Comparison of ENCODE assay signal across 37 cellular contexts in genomic region chr4:187192266-187192665, GRCh38.
DNase-seq lines count a peak whose midpoint lies in the region; ATAC-seq, FAIRE-seq and TF ChIP-seq lines count a peak whose summit lies in the region.
"Had no signal": no experiment of that assay in that cellular context is flagged by ENCODE, and none has a peak within 500 bp of the region (broad histone marks: within the 10 kb centered on the region; RNA-seq: fewer than 3 reads in every experiment).

No MANE protein-coding gene starts in this region.

- H3K9me3 ChIP-seq in mesenchymal stem cell (ENCODE audit: control insufficient read depth, low read length) (no peaks in the 10 kb centered on the region), neural progenitor cell (ENCODE audit: low read depth) (no peaks in the 10 kb centered on the region), trophoblast cell (ENCODE audit: insufficient read depth, low read depth, low read length) (peaks cover 3% of the 10 kb centered on the region)
- H3K9me3 ChIP-seq: A549; BE2C; BLaER1; BLaER1 treated with 17β-estradiol and CSF1 and Interleukin-3, amounts not matched to agents 10 nM and 100 nM; Caco-2 had no signal

- DNase-seq in bronchial epithelial cell (ENCODE audit: low read depth) (no peak), mesenchymal stem cell (no peak), neural progenitor cell (ENCODE audit: low spot score) (no peak), trophoblast cell (peak; percentile 52 to 63), NK-92 (lab: John Stamatoyannopoulos, UW; ENCODE audit: unreplicated experiment) (no peak), DMS153 treated with DMSO at 0.1 percent for 48 hours (lab: John Stamatoyannopoulos, UW; ENCODE audit: unreplicated experiment) (no peak), KG1 (lab: John Stamatoyannopoulos, UW) (no peak)
- DNase-seq in stimulated activated naive CD8-positive, alpha-beta T cell treated with anti-CD3 and anti-CD28 coated beads, Interleukin-15, amount 100 ng/mL, for 72 hours = no peak
- DNase-seq: 8988T; ACHN; AML-193; BE2C; C1 segment of cervical spinal cord; Caco-2; Calu3; CD4-positive, alpha-beta memory T cell; CD4-positive, alpha-beta T cell; CD4-positive, CD25-positive, alpha-beta regulatory T cell; CD8-positive, alpha-beta memory T cell; CD8-positive, alpha-beta T cell; COR-L47; DMS 273 treated with DMSO at 0.1 percent for 48 hours; DMS153; DMS53; DMS79; DMS79 treated with DMSO at 0.1 percent for 48 hours; DND-41; EL had no signal

- H3K79me1 ChIP-seq in mesenchymal stem cell (replicated peaks; ENCODE audit: low read length, poor library complexity, severe bottlenecking) (no peaks in the 10 kb centered on the region), trophoblast cell (ENCODE audit: low read length) (no peaks in the 10 kb centered on the region)

- H2AFZ ChIP-seq in mesenchymal stem cell (ENCODE audit: low read depth, low read length) = no peak overlapping the region
- no peak overlapping the region for H2AFZ ChIP-seq in neural progenitor cell (replicated peaks)
- H2AFZ ChIP-seq in trophoblast cell (ENCODE audit: insufficient read depth, low read length, poor library complexity) = no peak overlapping the region

- H3K27ac Mint-ChIP-seq in neural progenitor cell = peak overlapping the region; percentile 31
- no peak overlapping the region for H3K27ac Mint-ChIP-seq in stimulated activated naive CD8-positive, alpha-beta T cell treated with anti-CD3 and anti-CD28 coated beads, Interleukin-15, amount 100 ng/mL, for 72 hours
- H3K27ac Mint-ChIP-seq: B cell; CD4-positive, alpha-beta T cell; CD4-positive, CD25-positive, alpha-beta regulatory T cell; CD8-positive, alpha-beta memory T cell; CD8-positive, alpha-beta T cell had no signal

- H3K18ac ChIP-seq in mesenchymal stem cell (ENCODE audit: low read depth in 1 of 2, low read length in 2 of 2) (no peak overlapping the region), trophoblast cell (ENCODE audit: low read length) (no peak overlapping the region)

- no peaks in the 10 kb centered on the region for H3K9me3 Mint-ChIP-seq in neural progenitor cell
- peaks cover 14 to 28% of the 10 kb centered on the region in 2 donors for H3K9me3 Mint-ChIP-seq in stimulated activated naive CD8-positive, alpha-beta T cell treated with anti-CD3 and anti-CD28 coated beads, Interleukin-15, amount 100 ng/mL, for 72 hours

- no peak overlapping the region for H3K23ac ChIP-seq in mesenchymal stem cell (ENCODE audit: low read length in 2 of 2)
- H3K23ac ChIP-seq in trophoblast cell (ENCODE audit: low read length) = no peak overlapping the region

- H3K4me3 ChIP-seq in bronchial epithelial cell (ENCODE audit: low read depth, low read length) (no peak overlapping the region), mesenchymal stem cell (ENCODE audit: insufficient read depth in 1 of 2, low read depth in 1 of 2, low read length in 2 of 2) (no peak overlapping the region), neural progenitor cell (no peak overlapping the region), trophoblast cell (ENCODE audit: low read depth, low read length) (no peak overlapping the region)
- H3K4me3 ChIP-seq: A549; BLaER1; BLaER1 treated with 17β-estradiol and CSF1 and Interleukin-3, amounts not matched to agents 10 nM and 100 nM had no signal

- no peak overlapping the region for H3K4me3 Mint-ChIP-seq in neural progenitor cell
- H3K4me3 Mint-ChIP-seq in stimulated activated naive CD8-positive, alpha-beta T cell treated with anti-CD3 and anti-CD28 coated beads, Interleukin-15, amount 100 ng/mL, for 72 hours = no peak overlapping the region
- H3K4me3 Mint-ChIP-seq: B cell; CD14-positive monocyte; CD4-positive, alpha-beta memory T cell; CD4-positive, alpha-beta T cell; CD4-positive, CD25-positive, alpha-beta regulatory T cell; CD8-positive, alpha-beta memory T cell; CD8-positive, alpha-beta T cell had no signal

- H3K79me2 ChIP-seq in neural progenitor cell (ENCODE audit: low read depth) (no peaks in the 10 kb centered on the region), trophoblast cell (ENCODE audit: control insufficient read depth, insufficient read depth, low read length, poor library complexity) (no peaks in the 10 kb centered on the region)

- H4K91ac ChIP-seq in mesenchymal stem cell (ENCODE audit: low read length) (peak overlapping the region; percentile 25), trophoblast cell (ENCODE audit: low read depth, low read length) (no peak overlapping the region)

- no peaks in the 10 kb centered on the region for H3K4me1 Mint-ChIP-seq in neural progenitor cell
- H3K4me1 Mint-ChIP-seq in stimulated activated naive CD8-positive, alpha-beta T cell treated with anti-CD3 and anti-CD28 coated beads, Interleukin-15, amount 100 ng/mL, for 72 hours = no peaks in the 10 kb centered on the region
- H3K4me1 Mint-ChIP-seq: B cell; CD14-positive monocyte; CD4-positive, alpha-beta memory T cell; CD4-positive, CD25-positive, alpha-beta regulatory T cell; CD8-positive, alpha-beta memory T cell had no signal

- H2BK120ac ChIP-seq in mesenchymal stem cell (ENCODE audit: low read depth, low read length) = no peak overlapping the region
- no peak overlapping the region for H2BK120ac ChIP-seq in trophoblast cell (ENCODE audit: insufficient read depth, low read length, poor library complexity)

- H4K8ac ChIP-seq in mesenchymal stem cell (ENCODE audit: low read length) (no peak overlapping the region), trophoblast cell (ENCODE audit: low read depth, low read length) (no peak overlapping the region)

- H3K27ac ChIP-seq in mesenchymal stem cell (ENCODE audit: low read length, poor library complexity, severe bottlenecking) = no peak overlapping the region
- no peak overlapping the region for H3K27ac ChIP-seq in neural progenitor cell
- no peak overlapping the region for H3K27ac ChIP-seq in trophoblast cell (ENCODE audit: low read depth, low read length)
- H3K27ac ChIP-seq: 22Rv1; A549; BLaER1; BLaER1 treated with 17β-estradiol and CSF1 and Interleukin-3, amounts not matched to agents 10 nM and 100 nM; C4-2B had no signal

- H2AK5ac ChIP-seq in mesenchymal stem cell (ENCODE audit: low read length, severe bottlenecking) = no peak overlapping the region
- H2AK5ac ChIP-seq in trophoblast cell (ENCODE audit: low read length) = no peak overlapping the region

- H3K27me3 ChIP-seq in bronchial epithelial cell (ENCODE audit: control insufficient read depth, insufficient read depth, low read length) = no peaks in the 10 kb centered on the region
- H3K27me3 ChIP-seq in mesenchymal stem cell (ENCODE audit: control insufficient read depth in 1 of 2, insufficient read depth in 1 of 2, low read length in 2 of 2) = no peaks in the 10 kb centered on the region
- H3K27me3 ChIP-seq in neural progenitor cell = no peaks in the 10 kb centered on the region
- no peaks in the 10 kb centered on the region for H3K27me3 ChIP-seq in trophoblast cell (ENCODE audit: insufficient read depth, low read length)
- H3K27me3 ChIP-seq: BE2C; BLaER1; BLaER1 treated with 17β-estradiol and CSF1 and Interleukin-3, amounts not matched to agents 10 nM and 100 nM had no signal

- H3K4ac ChIP-seq in mesenchymal stem cell (ENCODE audit: low read depth in 1 of 2, low read length in 2 of 2) = no peak overlapping the region
- H3K4ac ChIP-seq in trophoblast cell (ENCODE audit: low read depth, low read length) = no peak overlapping the region

- H4K12ac ChIP-seq in trophoblast cell (ENCODE audit: low read depth, low read length) = no peak overlapping the region

- H3K4me2 ChIP-seq in mesenchymal stem cell (ENCODE audit: low read length, poor library complexity, severe bottlenecking) (no peak overlapping the region), neural progenitor cell (no peak overlapping the region), trophoblast cell (ENCODE audit: low read length) (no peak overlapping the region)
- H3K4me2 ChIP-seq: A549; BLaER1; BLaER1 treated with 17β-estradiol and CSF1 and Interleukin-3, amounts not matched to agents 10 nM and 100 nM had no signal

- H4K20me1 ChIP-seq in neural progenitor cell (ENCODE audit: low read depth) = no peaks in the 10 kb centered on the region
- H4K20me1 ChIP-seq: BLaER1; BLaER1 treated with 17β-estradiol and CSF1 and Interleukin-3, amounts not matched to agents 10 nM and 100 nM had no signal

- H3K36me3 ChIP-seq in bronchial epithelial cell (ENCODE audit: control insufficient read depth, insufficient read depth, low read length) (no peaks in the 10 kb centered on the region), mesenchymal stem cell (ENCODE audit: control insufficient read depth in 1 of 2, insufficient read depth in 2 of 2, low read depth in 1 of 2, low read length in 2 of 2) (no peaks in the 10 kb centered on the region), neural progenitor cell (no peaks in the 10 kb centered on the region), trophoblast cell (ENCODE audit: control insufficient read depth in 1 of 2, insufficient read depth in 2 of 2, low read length in 2 of 2) (no peaks in the 10 kb centered on the region)
- H3K36me3 ChIP-seq: BE2C; BLaER1; BLaER1 treated with 17β-estradiol and CSF1 and Interleukin-3, amounts not matched to agents 10 nM and 100 nM had no signal

- no peaks in the 10 kb centered on the region for H3K36me3 Mint-ChIP-seq in neural progenitor cell
- H3K36me3 Mint-ChIP-seq: CD14-positive monocyte; CD4-positive, CD25-positive, alpha-beta regulatory T cell; CD8-positive, alpha-beta memory T cell; CD8-positive, alpha-beta T cell had no signal

- ATAC-seq in stimulated activated naive CD8-positive, alpha-beta T cell treated with anti-CD3 and anti-CD28 coated beads, Interleukin-15, amount 100 ng/mL, for 72 hours = no peak
- ATAC-seq: A549; CD8-positive, alpha-beta T cell had no signal

- H3K14ac ChIP-seq in mesenchymal stem cell (ENCODE audit: low read length in 2 of 2) = no peak overlapping the region
- H3K14ac ChIP-seq in trophoblast cell (ENCODE audit: low read length) = no peak overlapping the region

- WGBS in mesenchymal stem cell = 95% methylated on average over 9 of the region's 9 CpGs
- WGBS in trophoblast cell (ENCODE audit: extremely low coverage, insufficient coverage, insufficient read length) = no CpG with 5 or more reads among the region's 9 CpGs

- H3F3A ChIP-seq in neural progenitor cell (ENCODE audit: low read depth) = no peaks in the 10 kb centered on the region

- H3K27me3 Mint-ChIP-seq in neural progenitor cell (ENCODE audit: insufficient read depth, low read depth) = peaks cover 4% of the 10 kb centered on the region
- no peaks in the 10 kb centered on the region for H3K27me3 Mint-ChIP-seq in stimulated activated naive CD8-positive, alpha-beta T cell treated with anti-CD3 and anti-CD28 coated beads, Interleukin-15, amount 100 ng/mL, for 72 hours
- H3K27me3 Mint-ChIP-seq: B cell; CD4-positive, alpha-beta memory T cell; CD4-positive, alpha-beta T cell; CD4-positive, CD25-positive, alpha-beta regulatory T cell had no signal

- no peak for TF ChIP-seq CTCF in bronchial epithelial cell (IDR thresholded peaks at IDR 0.05; ENCODE audit: insufficient read depth, low read length, severe bottlenecking)
- no peak for TF ChIP-seq CTCF in neural progenitor cell (IDR thresholded peaks at IDR 0.05)

- H2BK15ac ChIP-seq in mesenchymal stem cell (ENCODE audit: low read depth, poor library complexity, severe bottlenecking) = no peak overlapping the region

- H3K9ac ChIP-seq in mesenchymal stem cell (ENCODE audit: low read length) (no peak overlapping the region), neural progenitor cell (no peak overlapping the region), trophoblast cell (ENCODE audit: low read length) (no peak overlapping the region)
- H3K9ac ChIP-seq: BLaER1; BLaER1 treated with 17β-estradiol and CSF1 and Interleukin-3, amounts not matched to agents 10 nM and 100 nM had no signal

- FAIRE-seq in bronchial epithelial cell (lab: Jason Lieb, UNC) = peak; percentile 66
- FAIRE-seq: A204.1, A549, D721Med had no signal

- H2BK12ac ChIP-seq in mesenchymal stem cell (ENCODE audit: low read length in 2 of 2) (no peak overlapping the region), trophoblast cell (ENCODE audit: low read length) (no peak overlapping the region)

- H3K4me1 ChIP-seq in mesenchymal stem cell (ENCODE audit: control insufficient read depth, insufficient read depth, low read depth, low read length) (no peaks in the 10 kb centered on the region), neural progenitor cell (no peaks in the 10 kb centered on the region), trophoblast cell (ENCODE audit: control insufficient read depth in 1 of 2, insufficient read depth in 2 of 2, low read length in 2 of 2) (no peaks in the 10 kb centered on the region)
- H3K4me1 ChIP-seq: A549, BE2C, Caco-2 had no signal

- H2BK5ac ChIP-seq in mesenchymal stem cell (ENCODE audit: low read depth, low read length, poor library complexity, severe bottlenecking) (no peak overlapping the region), trophoblast cell (ENCODE audit: low read depth, low read length, poor library complexity) (no peak overlapping the region)

Comparison
In these comparisons a context has a peak if more than half of its experiments do, and no peak if none do; other contexts are left out.
1. DNase-seq: peak in trophoblast cell (2 of 2); none in bronchial epithelial cell (single experiment), mesenchymal stem cell (single experiment), neural progenitor cell (single experiment), NK-92 (single experiment), DMS153 treated with DMSO at 0.1 percent for 48 hours (single experiment), stimulated activated naive CD8-positive, alpha-beta T cell treated with anti-CD3 and anti-CD28 coated beads, Interleukin-15, amount 100 ng/mL, for 72 hours (0 of 2) and KG1 (single experiment).